Comparison of ENCODE assay signal across 2 cellular contexts in genomic region chr19:49883094-49883493, GRCh38.
TF ChIP-seq lines count a peak whose summit lies in the region.

No MANE protein-coding gene starts in this region.

TF ChIP-seq in HEK293, 187 proteins besides CTCF, POLR2A, EP300 and RAD21:
- TF ChIP-seq TRIM28 (IDR thresholded peaks at IDR 0.05; ENCODE audit: borderline replicate concordance, low read length) (peak; percentile 81; the same call in 1 of the 2 replicates), ZNF433 (tag by site-specific recombination; IDR thresholded peaks at IDR 0.05; ENCODE audit: low read depth) (no peak), HOXD13 (CRISPR knock-in tag; IDR thresholded peaks at IDR 0.05; ENCODE audit: borderline replicate concordance) (no peak), ZNF354C (tag by site-specific recombination; IDR thresholded peaks at IDR 0.05; ENCODE audit: borderline replicate concordance, low read depth) (no peak), ZNF398 (tag by site-specific recombination; IDR thresholded peaks at IDR 0.05) (no peak), ZSCAN23 (tag by site-specific recombination; IDR thresholded peaks at IDR 0.05) (no peak), ZFHX2 (tag by site-specific recombination; conservative IDR thresholded peaks at IDR 0.05) (no peak), PRDM2 (tag by site-specific recombination; IDR thresholded peaks at IDR 0.05; ENCODE audit: borderline replicate concordance) (no peak), YY2 (tag by site-specific recombination; IDR thresholded peaks at IDR 0.05) (no peak), ZNF280D (tag by site-specific recombination; IDR thresholded peaks at IDR 0.05) (peak; percentile 85), ZNF580 (tag by site-specific recombination; IDR thresholded peaks at IDR 0.05) (peak; percentile 73; the same call in 1 of the 2 replicates), ZBTB48 (tag by site-specific recombination; IDR thresholded peaks at IDR 0.05) (no peak)
TF ChIP-seq in HEK293: peak in this region for 3.

TF ChIP-seq in K562, 482 proteins besides CTCF, POLR2A, EP300 and RAD21:
- TF ChIP-seq TAF9B (IDR thresholded peaks at IDR 0.05; ENCODE audit: partially characterized antibody) (no peak), BCOR (IDR thresholded peaks at IDR 0.05) (0 out of 2 replicates have a peak, but pooled peaks have one; percentile 12), PHB2 (IDR thresholded peaks at IDR 0.05; ENCODE audit: low read depth) (no peak), AFF4 (CRISPR knock-in tag; IDR thresholded peaks at IDR 0.05) (no peak), TRIM28 (IDR thresholded peaks at IDR 0.05) (0 out of 2 replicates have a peak, but pooled peaks have one; percentile 49), FOXP1 (CRISPR knock-in tag; IDR thresholded peaks at IDR 0.05) (no peak), CBX3 (IDR thresholded peaks at IDR 0.05; ENCODE audit: borderline replicate concordance in 1 of 2, low read length in 2 of 2) (0 out of 3 replicates have a peak, but pooled peaks of 1 of the 2 experiments have one; percentile 48), SFPQ (IDR thresholded peaks at IDR 0.05; ENCODE audit: low read depth, low read length) (no peak), CBFA2T2 (conservative IDR thresholded peaks at IDR 0.05) (no peak), CHAMP1 (IDR thresholded peaks at IDR 0.05) (no peak), RBM25 (IDR thresholded peaks at IDR 0.05; ENCODE audit: low read depth, low read length, severe bottlenecking) (peak; percentile 78)
